ENCODE assay signal across 13 cellular contexts in the genomic region with DNA sequence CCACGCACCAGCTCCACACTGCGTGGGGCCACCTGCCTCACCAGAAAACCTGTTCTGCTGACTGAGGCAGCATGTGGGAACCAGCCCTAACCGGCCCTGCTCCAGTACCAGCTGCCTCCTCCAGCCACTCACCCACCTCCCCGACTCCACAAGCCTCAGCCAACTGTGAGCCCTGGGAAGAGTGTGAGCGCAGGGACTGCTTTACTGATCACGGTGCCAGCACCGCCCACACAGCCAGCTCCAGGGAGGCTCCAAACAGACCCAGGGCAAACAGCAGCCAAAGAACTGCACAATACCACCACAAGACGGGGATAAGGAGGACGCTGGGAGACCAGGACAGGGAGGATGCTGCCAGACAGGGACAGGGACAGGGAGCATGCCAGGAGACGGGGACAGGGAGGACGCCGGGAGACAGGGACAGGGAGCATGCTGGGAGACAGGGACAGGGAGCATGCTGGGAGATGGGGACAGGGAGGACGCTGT. TPM values are rescaled to one million over a fixed set of nuclear protein-coding genes. Genes with fewer than 3 reads are reported as not detected.
DNase-seq lines count a peak whose midpoint lies in the region; ATAC-seq lines count a peak whose summit lies in the region.
"Had no signal": no experiment of that assay in that cellular context is flagged by ENCODE, and none has a peak within 500 bp of the region (broad histone marks: within the 10 kb centered on the region; RNA-seq: fewer than 3 reads in every experiment).

No MANE protein-coding gene starts in this region.

- no peaks in the 10 kb centered on the region for H3K9me3 ChIP-seq in right cardiac atrium (ENCODE audit: control insufficient read depth, low read length)
- H3K9me3 ChIP-seq: gastrocnemius medialis had no signal

- WGBS in right cardiac atrium = 59% methylated on average over 13 of the region's 13 CpGs

- DNase-seq in DMS 273 (lab: John Stamatoyannopoulos, UW; ENCODE audit: unreplicated experiment) = peak; percentile 48
- DNase-seq in DMS 273 treated with DMSO at 0.1 percent for 48 hours (lab: John Stamatoyannopoulos, UW) = no peak
- peak in 50 of 56 donors; percentile 1 to 83 (median 47) for DNase-seq in amygdala (lab: John Stamatoyannopoulos, UW)
- peak in 1 of 3 donors; percentile 57 for DNase-seq in right cardiac atrium
- no peak for DNase-seq in LoVo (ENCODE audit: low spot score)
- DNase-seq in stimulated activated CD4-positive, alpha-beta T cell treated with anti-CD3 and anti-CD28 coated beads, Interleukin-4, amount 100 ng/mL, for 4 hours = no peak
- DNase-seq: activated naive CD4-positive, alpha-beta T cell treated with anti-CD3 and anti-CD28 coated beads, Interleukin-2, amount 50 U/mL, for 16 hours; gastrocnemius medialis had no signal

- H3K27ac ChIP-seq in right cardiac atrium (ENCODE audit: low read length) (no peak overlapping the region), skin epidermis (peak overlapping the region in 13 of 21 experiments; percentile 7 to 77 (median 52))
- H3K27ac ChIP-seq: 22Rv1, gastrocnemius medialis had no signal

- ATAC-seq in right cardiac atrium (peak; percentile 43 to 50), HG02588 (IDR thresholded peaks at IDR 0.05; ENCODE audit: unreplicated experiment) (no peak)
- ATAC-seq: activated CD4-positive, CD25-positive, alpha-beta regulatory T cell treated with anti-CD3 and anti-CD28 coated beads, Interleukin-2, amount 50 U/mL, for 24 hours; gastrocnemius medialis; natural killer cell treated with Interleukin-12 subunit alpha and Interleukin-12 subunit beta and Interleukin-15 and Interleukin-18, amount 100 ng/mL, for 72 hours had no signal

- H3K4me3 ChIP-seq in right cardiac atrium (ENCODE audit: low read length) (no peak overlapping the region), skin epidermis (peak overlapping the region in 2 of 7 experiments; percentile 10 to 12)
- H3K4me3 ChIP-seq: gastrocnemius medialis had no signal

- H3K27me3 ChIP-seq in right cardiac atrium (ENCODE audit: control insufficient read depth, insufficient read depth) = no peaks in the 10 kb centered on the region
- H3K27me3 ChIP-seq: gastrocnemius medialis had no signal

- H3K4me1 ChIP-seq in right cardiac atrium (ENCODE audit: control insufficient read depth, insufficient read depth, low read length) = no peaks in the 10 kb centered on the region
- H3K4me1 ChIP-seq: gastrocnemius medialis had no signal

- intact Hi-C loops in right cardiac atrium (cut with DNase I) = no loop called here

RNA-seq across cellular contexts. Expression of a gene that starts 28.4 kb away (rescaled TPM):
- total RNA-seq in right cardiac atrium = 10 to 100 TPM in 2 of 4 donors, 1 to 10 TPM in 2; 8.4 to 11.8 (median 10.2) TPM
- 12.2 TPM for polyA plus RNA-seq in right cardiac atrium

RNA-seq across cellular contexts. Expression of a gene that starts 30.2 kb away (rescaled TPM):
- 100 to 1,000 TPM in 3 of 4 donors, 10 to 100 TPM in 1; 93.4 to 137 (median 132) TPM for total RNA-seq in right cardiac atrium
- polyA plus RNA-seq in right cardiac atrium = 125 TPM

Comparison
In these comparisons a context has a peak if more than half of its experiments do, and no peak if none do; other contexts are left out.
1. DNase-seq: peak in DMS 273 (single experiment) and amygdala (50 of 56); none in DMS 273 treated with DMSO at 0.1 percent for 48 hours (single experiment), LoVo (single experiment) and stimulated activated CD4-positive, alpha-beta T cell treated with anti-CD3 and anti-CD28 coated beads, Interleukin-4, amount 100 ng/mL, for 4 hours (0 of 2).